ENCODE assay signal across 1 cellular context in the genomic region with DNA sequence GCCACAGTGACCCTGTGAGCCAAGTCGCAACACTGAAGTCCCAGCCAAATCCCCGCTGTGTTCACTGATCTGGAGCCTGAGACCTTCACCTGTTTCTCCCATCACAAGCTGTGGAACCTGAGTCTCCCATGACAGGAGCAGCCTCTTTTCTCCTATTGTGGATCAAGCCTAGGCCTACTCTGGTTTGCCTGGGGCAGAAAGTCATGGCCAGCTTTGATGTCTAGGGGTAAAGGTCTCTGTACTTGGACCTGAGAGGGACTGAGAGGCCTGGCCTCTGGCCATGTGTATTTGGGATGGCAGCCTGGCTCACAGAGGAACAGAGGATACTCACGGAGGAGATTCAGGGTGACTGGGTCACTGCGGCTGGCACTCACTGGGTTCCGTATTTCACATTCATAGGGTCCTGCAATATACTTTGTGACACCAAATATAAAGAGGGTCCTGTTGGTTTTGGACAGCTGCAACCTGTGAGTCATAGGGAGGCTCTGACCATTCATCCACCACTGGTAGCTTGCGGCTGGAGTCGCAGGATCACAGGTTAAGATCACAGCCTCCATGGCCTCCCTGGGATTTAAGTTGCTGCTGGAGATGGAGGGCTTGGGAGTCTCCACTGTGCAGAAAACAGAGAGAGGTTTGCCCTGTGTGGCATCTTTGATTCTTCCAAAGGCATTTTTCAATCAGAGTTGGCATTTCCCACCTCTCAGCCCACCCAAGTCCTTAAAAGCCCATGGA. TPM values are rescaled to one million over a fixed set of nuclear protein-coding genes. Genes with fewer than 3 reads are reported as not detected.
"Had no signal": no experiment of that assay in that cellular context is flagged by ENCODE, and none has a peak within 500 bp of the region (broad histone marks: within the 10 kb centered on the region; RNA-seq: fewer than 3 reads in every experiment).

No MANE protein-coding gene starts in this region.

RNA-seq across cellular contexts. Expression of gene PSG4, which starts 7.6 kb away (rescaled TPM):
- total RNA-seq: GM12878 had no signal
- polyA plus RNA-seq: GM12878 had no signal

RNA-seq across cellular contexts. Expression of gene PSG5, which starts 11.5 kb away (rescaled TPM):
- total RNA-seq: GM12878 had no signal
